Comparison of ENCODE assay signal across 8 cellular contexts in genomic region chr9:35481347-35481975, GRCh38. TPM values are rescaled to one million over a fixed set of nuclear protein-coding genes. Genes with fewer than 3 reads are reported as not detected.
DNase-seq lines count a peak whose midpoint lies in the region; ATAC-seq and TF ChIP-seq lines count a peak whose summit lies in the region.

No MANE protein-coding gene starts in this region.

- H3K4me3 ChIP-seq in AG04450 (ENCODE audit: low read depth, low read length) (no peak overlapping the region), hepatocyte (no peak overlapping the region)

- no peak overlapping the region for H2AFZ ChIP-seq in hepatocyte

- H3K27ac ChIP-seq in AG04450 (ENCODE audit: low read depth, low read length) (no peak overlapping the region), hepatocyte (no peak overlapping the region)

- H3K9me3 Mint-ChIP-seq in activated naive CD4-positive, alpha-beta T cell treated with anti-CD3 and anti-CD28 coated beads, Interleukin-2, amount 50 U/mL, for 72 hours = no peaks in the 10 kb centered on the region

- no peaks in the 10 kb centered on the region for H3K36me3 ChIP-seq in hepatocyte (replicated peaks; ENCODE audit: insufficient read depth, low read depth)

- CTCF ChIA-PET in AG04450 (lab: Charles Lee) = interaction anchor here (0.6 to 5.8 kb wide), 22 partner anchors 9 to 582 kb away, joined by 3 to 151 read pairs (median 4); no protein-coding TSS in a partner anchor

- POLR2A ChIA-PET in AG04450 (lab: Yijun Ruan, JAX) = no interaction called here

- no peaks in the 10 kb centered on the region for H4K20me1 ChIP-seq in hepatocyte (ENCODE audit: insufficient read depth, poor library complexity, severe bottlenecking)

- WGBS in hepatocyte (ENCODE audit: low lambda C conversion rate, missing lambda C conversion rate) = 81% methylated on average over 4 of the region's 4 CpGs

- no peaks in the 10 kb centered on the region for H3K4me1 ChIP-seq in hepatocyte (ENCODE audit: insufficient read depth)

- peaks cover 3% of the 10 kb centered on the region for H3K27me3 ChIP-seq in AG04450 (ENCODE audit: control insufficient read depth, insufficient read depth, low read length)
- no peaks in the 10 kb centered on the region for H3K27me3 ChIP-seq in hepatocyte

- H3K9me3 ChIP-seq in AG04450 (ENCODE audit: control insufficient read depth, insufficient read depth, low read length) (no peaks in the 10 kb centered on the region), hepatocyte (ENCODE audit: low read depth) (no peaks in the 10 kb centered on the region)

- peak; percentile 52 for DNase-seq in AG04450 (ENCODE audit: low read depth, low spot score)
- DNase-seq in NCI-H69 (lab: John Stamatoyannopoulos, UW) = peak; percentile 52
- DNase-seq in activated naive CD4-positive, alpha-beta T cell treated with anti-CD3 and anti-CD28 coated beads, Interleukin-2, amount 50 U/mL, for 72 hours (ENCODE audit: low spot score in 2 of 2) = peak in 1 of 2 donors; percentile 27
- peak; percentile 63 for DNase-seq in hepatocyte (ENCODE audit: low spot score)
- peak; percentile 50 for DNase-seq in superior temporal gyrus (ENCODE audit: extremely low spot score)

- no peaks in the 10 kb centered on the region for H3K9me2 ChIP-seq in hepatocyte (replicated peaks; ENCODE audit: insufficient read depth)

- no peak overlapping the region for H3K27ac Mint-ChIP-seq in activated naive CD4-positive, alpha-beta T cell treated with anti-CD3 and anti-CD28 coated beads, Interleukin-2, amount 50 U/mL, for 72 hours

- no peak overlapping the region for H3K4me2 ChIP-seq in hepatocyte

- no peaks in the 10 kb centered on the region for H3K36me3 Mint-ChIP-seq in activated naive CD4-positive, alpha-beta T cell treated with anti-CD3 and anti-CD28 coated beads, Interleukin-2, amount 50 U/mL, for 72 hours

- peak; percentile 54 to 61 for ATAC-seq in activated naive CD4-positive, alpha-beta T cell treated with anti-CD3 and anti-CD28 coated beads, Interleukin-2, amount 50 U/mL, for 72 hours
- ATAC-seq in HG02981 (IDR thresholded peaks at IDR 0.05; ENCODE audit: unreplicated experiment) (no peak), HG03378 (IDR thresholded peaks at IDR 0.05; ENCODE audit: unreplicated experiment) (no peak)

- H3K79me2 ChIP-seq in hepatocyte = no peaks in the 10 kb centered on the region

- peak; percentile 80 for TF ChIP-seq CTCF in AG04450 (IDR thresholded peaks at IDR 0.05; ENCODE audit: low read depth, low read length)
- peak; percentile 53 for TF ChIP-seq CTCF in GM12872 (IDR thresholded peaks at IDR 0.05; ENCODE audit: insufficient read depth, low read depth, low read length)
- peak; percentile 53 for TF ChIP-seq CTCF in hepatocyte (IDR thresholded peaks at IDR 0.05; ENCODE audit: poor library complexity)

RNA-seq across cellular contexts. Expression of gene RUSC2, which starts 8.4 kb away (rescaled TPM):
- 17.4 and 19.3 TPM in 2 replicates for polyA plus RNA-seq in AG04450 (2011; rRNA removed)
- 81.7 and 106 TPM in 2 replicates for polyA minus RNA-seq in AG04450 (2011; rRNA and poly(A)+ RNA removed)
- total RNA-seq in activated naive CD4-positive, alpha-beta T cell treated with anti-CD3 and anti-CD28 coated beads, Interleukin-2, amount 50 U/mL, for 72 hours = 1 to 10 TPM; 5.1 to 10.0 TPM
- 12.6 and 17.7 TPM in 2 replicates for total RNA-seq in hepatocyte
- polyA plus RNA-seq in hepatocyte = 16.6 and 17.5 TPM in 2 replicates

Comparison
In these comparisons a context has a peak if more than half of its experiments do, and no peak if none do; other contexts are left out.
1. ATAC-seq: peak in activated naive CD4-positive, alpha-beta T cell treated with anti-CD3 and anti-CD28 coated beads, Interleukin-2, amount 50 U/mL, for 72 hours (2 of 2); none in HG02981 (single experiment) and HG03378 (single experiment).
2. Peak in every context shown above with its lines, with median percentiles within 50 percentile points of each other: CTCF ChIP-seq.